ENCODE assay signal across 17 cellular contexts in the genomic region with DNA sequence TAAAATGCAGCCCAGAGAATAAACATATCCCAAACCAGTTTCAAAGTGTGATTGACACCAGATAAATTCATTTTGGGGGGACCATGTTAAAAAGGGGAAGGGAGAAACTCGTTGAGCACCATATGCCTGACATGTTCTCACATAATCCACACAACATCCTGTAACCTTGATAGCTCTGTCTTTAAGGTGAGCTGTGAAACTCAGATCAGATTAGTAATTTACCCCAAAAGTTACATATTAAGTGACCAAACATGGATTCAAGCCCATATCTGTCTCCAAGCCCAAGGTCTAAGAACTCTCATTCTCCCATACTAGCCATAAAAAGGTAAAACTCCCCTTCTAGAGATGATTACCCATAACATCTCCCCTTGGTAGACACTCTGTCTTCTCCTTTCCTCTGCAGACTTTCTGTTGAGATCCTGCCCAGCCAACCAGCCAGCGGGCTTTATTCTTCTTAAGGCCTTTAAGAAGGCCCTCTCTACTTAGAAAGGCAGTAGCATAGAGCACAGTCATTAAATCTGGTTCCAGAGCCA.
DNase-seq lines count a peak whose midpoint lies in the region; ATAC-seq and TF ChIP-seq lines count a peak whose summit lies in the region.
"Had no signal": no experiment of that assay in that cellular context is flagged by ENCODE, and none has a peak within 500 bp of the region (broad histone marks: within the 10 kb centered on the region; RNA-seq: fewer than 3 reads in every experiment).

No MANE protein-coding gene starts in this region.

- no peak overlapping the region for H3K4me3 ChIP-seq in A673 (ENCODE audit: low read depth, low read length, poor library complexity, severe bottlenecking)
- H3K4me3 ChIP-seq in Panc1 (ENCODE audit: low read depth in 2 of 2, low read length in 2 of 2): no peak overlapping the region
- H3K4me3 ChIP-seq in tibial artery: no peak overlapping the region
- H3K4me3 ChIP-seq: cardiac muscle cell, K562, psoas muscle had no signal

- no peak for TF ChIP-seq CTCF in A673 (conservative IDR thresholded peaks at IDR 0.05; ENCODE audit: low read depth, low read length)
- TF ChIP-seq CTCF in Panc1 (IDR thresholded peaks at IDR 0.05): no peak
- no peak for TF ChIP-seq CTCF in tibial artery (IDR thresholded peaks at IDR 0.05)

- H3K9me3 ChIP-seq in A673 (ENCODE audit: low read depth, low read length, poor library complexity, severe bottlenecking) (no peaks in the 10 kb centered on the region), Panc1 (ENCODE audit: control insufficient read depth, insufficient read depth, low read depth, low read length) (no peaks in the 10 kb centered on the region), tibial artery (no peaks in the 10 kb centered on the region)
- H3K9me3 ChIP-seq: psoas muscle had no signal

- BruUV-seq in A673 (replicated peaks; lab: Mats Ljungman, UMichigan) (no TSS peak), Panc1 (replicated peaks; lab: Mats Ljungman, UMichigan) (no TSS peak)

- H3K27ac ChIP-seq in A673 (ENCODE audit: low read depth, low read length, poor library complexity, severe bottlenecking) (peak overlapping the region; percentile 84), Panc1 (ENCODE audit: low read length) (peak overlapping the region; percentile 96), tibial artery (no peak overlapping the region)

- POLR2A ChIA-PET in A673 (lab: Charles Lee; ENCODE audit: low non-redundant PET): no interaction called here
- POLR2A ChIA-PET in Panc1 (lab: Charles Lee): no interaction called here

- CTCF ChIA-PET in A673 (lab: Charles Lee): interaction anchor here (0.6 to 2.3 kb wide), 4 partner anchors 12 to 271 kb away, joined by 3 to 13 read pairs (median 3); no protein-coding TSS in a partner anchor
- CTCF ChIA-PET in Panc1 (lab: Charles Lee): interaction anchor here (1.4 kb wide), 1 partner anchor 83 kb away, joined by 6 read pairs; no protein-coding TSS in a partner anchor

- DNase-seq in A673 (ENCODE audit: low spot score) (no peak), Panc1 (ENCODE audit: low read depth, low spot score) (no peak), amniotic stem cell (lab: John Stamatoyannopoulos, UW) (no peak), KBM-7 (no peak), tibial artery (no peak)
- DNase-seq: ACHN; activated CD8-positive, alpha-beta memory T cell treated with anti-CD3 and anti-CD28 coated beads, Interleukin-2, amount 50 U/mL, for 48 hours; NCI-H2227 treated with DMSO at 0.1 percent for 48 hours; psoas muscle; stimulated activated CD4-positive, alpha-beta T cell treated with anti-CD3 and anti-CD28 coated beads, Interleukin-15, amount 100 ng/mL, for 24 hours; SW 1271; WERI-Rb-1 had no signal

- H3K27me3 ChIP-seq in A673 (replicated peaks; ENCODE audit: insufficient read depth, low read depth, low read length, poor library complexity) (no peaks in the 10 kb centered on the region), Panc1 (ENCODE audit: control insufficient read depth, insufficient read depth, low read length) (no peaks in the 10 kb centered on the region), tibial artery (no peaks in the 10 kb centered on the region)
- H3K27me3 ChIP-seq: cardiac muscle cell had no signal

- H3K4me1 ChIP-seq in A673 (ENCODE audit: insufficient read depth, low read length, poor library complexity, severe bottlenecking) (peaks cover 80% of the 10 kb centered on the region), Panc1 (ENCODE audit: control insufficient read depth, insufficient read depth, low read length) (peaks cover 49% of the 10 kb centered on the region), tibial artery (peaks cover 0 to 39% (median 16%) of the 10 kb centered on the region in 4 donors)

- H3K36me3 ChIP-seq in A673 (ENCODE audit: insufficient read depth, low read length, poor library complexity, severe bottlenecking): no peaks in the 10 kb centered on the region
- no peaks in the 10 kb centered on the region for H3K36me3 ChIP-seq in Panc1 (ENCODE audit: control insufficient read depth, insufficient read depth, low read length)
- H3K36me3 ChIP-seq in tibial artery: no peaks in the 10 kb centered on the region
- H3K36me3 ChIP-seq: cardiac muscle cell, WERI-Rb-1 had no signal

- in situ Hi-C loops in Panc1 (cut with HindIII; ENCODE audit: low pct_unique_long_range_greater_than_20kb, low sequenced_read_pairs) (no loop called here), KBM-7 (cut with MboI; ENCODE audit: low pct_unique_long_range_greater_than_20kb, low sequenced_read_pairs) (no loop called here)

- ATAC-seq in GM19395 (IDR thresholded peaks at IDR 0.05; ENCODE audit: unreplicated experiment) (peak; percentile 52), HG02973 (IDR thresholded peaks at IDR 0.05; ENCODE audit: unreplicated experiment) (peak; percentile 40), Panc1 (no peak), HG03342 (IDR thresholded peaks at IDR 0.05; ENCODE audit: unreplicated experiment) (no peak)
- ATAC-seq: K562, psoas muscle had no signal

- intact Hi-C loops in A673 (cut with micrococcal nuclease; ENCODE audit: unreplicated experiment) (loop anchor here (10.0 kb wide), 1 partner anchor 1972 kb away; no protein-coding TSS in a partner anchor), Panc1 (cut with micrococcal nuclease; ENCODE audit: unreplicated experiment) (loop anchor here (5.0 kb wide), 1 partner anchor 70 kb away; no protein-coding TSS in a partner anchor), tibial artery (cut with DNase I; ENCODE audit: low total_unique reads) (no loop called here)

Comparison
In these comparisons a context has a peak if more than half of its experiments do, and no peak if none do; other contexts are left out.
1. H3K27ac ChIP-seq: peak in A673 (single experiment) and Panc1 (single experiment); none in tibial artery (0 of 2).
2. ATAC-seq: peak in GM19395 (single experiment) and HG02973 (single experiment); none in Panc1 (single experiment) and HG03342 (single experiment).